Comparison of ENCODE assay signal across 1 cellular context in genomic region chr3:128070898-128071591, GRCh38.
TF ChIP-seq lines count a peak whose summit lies in the region.

No MANE protein-coding gene starts in this region.

TF ChIP-seq in HEK293, 187 proteins besides CTCF, POLR2A, EP300 and RAD21 (continued from another document):
- TF ChIP-seq ZNF280C (tag by site-specific recombination; IDR thresholded peaks at IDR 0.05) (no peak), KLF1 (tag by site-specific recombination; IDR thresholded peaks at IDR 0.05) (no peak), EGR2 (tag by site-specific recombination; IDR thresholded peaks at IDR 0.05; ENCODE audit: low read depth) (peak; percentile 74), KLF9 (tag by site-specific recombination; IDR thresholded peaks at IDR 0.05; ENCODE audit: low read depth) (no peak)
